ENCODE assay signal across 15 cellular contexts in the genomic region with DNA sequence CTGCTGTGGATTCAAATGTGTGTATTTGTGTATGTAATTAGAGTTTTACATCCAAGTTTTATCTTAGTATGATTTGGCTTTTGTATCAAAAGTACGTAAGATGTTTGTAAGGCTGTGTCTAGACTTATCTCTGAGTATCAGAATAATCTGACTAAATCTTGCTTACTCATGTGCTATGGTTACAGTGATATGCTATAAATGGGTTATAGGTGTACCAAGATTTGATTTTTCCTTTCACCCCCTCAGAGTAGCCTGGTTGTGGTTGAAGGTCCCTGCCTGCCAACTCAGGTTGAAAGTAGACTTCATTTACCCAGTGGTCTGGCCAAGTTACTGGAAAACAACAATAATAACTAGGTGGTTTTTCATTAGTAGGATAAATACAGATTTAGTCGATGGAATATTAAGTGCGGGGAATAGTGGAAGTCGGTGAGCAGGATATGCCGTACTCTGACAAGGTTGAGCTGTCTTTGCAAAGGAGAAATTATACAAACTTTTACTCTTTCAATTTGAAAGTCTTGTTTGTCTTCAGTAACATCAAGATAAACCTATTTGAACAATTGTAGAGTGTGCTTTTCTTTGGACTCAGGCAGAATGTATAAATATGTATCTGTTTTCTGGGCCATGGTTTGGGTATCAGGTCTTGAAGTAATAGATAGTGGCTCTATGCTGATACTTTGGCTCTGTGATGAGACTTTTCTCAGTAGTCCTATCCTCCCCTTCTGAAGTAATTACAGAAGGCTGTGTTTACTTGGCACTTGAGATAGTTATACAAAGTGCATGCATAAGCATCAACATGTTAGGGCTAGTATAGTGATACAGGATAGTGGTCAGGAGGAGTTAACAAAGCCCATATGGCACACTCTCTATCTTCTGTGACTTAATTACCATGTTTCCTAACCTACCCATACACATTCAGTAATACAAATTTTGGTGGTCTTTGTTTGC.
DNase-seq lines count a peak whose midpoint lies in the region; ATAC-seq, FAIRE-seq and TF ChIP-seq lines count a peak whose summit lies in the region.
"Had no signal": no experiment of that assay in that cellular context is flagged by ENCODE, and none has a peak within 500 bp of the region (broad histone marks: within the 10 kb centered on the region; RNA-seq: fewer than 3 reads in every experiment).

No MANE protein-coding gene starts in this region.

- TF ChIP-seq POLR2A in H54 (IDR thresholded peaks at IDR 0.05; ENCODE audit: low read depth, low read length) = no peak

- no peak for FAIRE-seq in H54 (lab: Jason Lieb, UNC)

- H3K4me3 ChIP-seq in epithelial cell of esophagus (ENCODE audit: low read length) = no peak overlapping the region
- H3K4me3 ChIP-seq: gastrocnemius medialis, GM23338, pancreas, suprapubic skin had no signal

- ATAC-seq in GM18498 (IDR thresholded peaks at IDR 0.05; ENCODE audit: unreplicated experiment) = peak; percentile 65
- ATAC-seq in GM19467 (IDR thresholded peaks at IDR 0.05; ENCODE audit: unreplicated experiment) = peak; percentile 48
- ATAC-seq in HG03457 (IDR thresholded peaks at IDR 0.05; ENCODE audit: unreplicated experiment) = peak; percentile 40
- ATAC-seq: GM23338, pancreas had no signal

- no peak for TF ChIP-seq CTCF in epithelial cell of esophagus (IDR thresholded peaks at IDR 0.05; ENCODE audit: insufficient read depth, low read depth, low read length, missing control alignments)

- DNase-seq in epithelial cell of esophagus (ENCODE audit: low read depth) = peak; percentile 83
- DNase-seq in H54 (ENCODE audit: insufficient read length, low spot score) = no peak
- no peak for DNase-seq in RKO (ENCODE audit: low spot score)
- no peak for DNase-seq in NCI-H226
- DNase-seq in hippocampal formation (lab: John Stamatoyannopoulos, UW) = no peak
- DNase-seq: activated gamma-delta T cell; gastrocnemius medialis; NCI-H1436; pancreas; stimulated activated CD4-positive, alpha-beta T cell treated with anti-CD3 and anti-CD28 coated beads, Interleukin-2, amount 100 ng/mL, for 48 hours had no signal
